ENCODE assay signal across 1 cellular context in the genomic region with DNA sequence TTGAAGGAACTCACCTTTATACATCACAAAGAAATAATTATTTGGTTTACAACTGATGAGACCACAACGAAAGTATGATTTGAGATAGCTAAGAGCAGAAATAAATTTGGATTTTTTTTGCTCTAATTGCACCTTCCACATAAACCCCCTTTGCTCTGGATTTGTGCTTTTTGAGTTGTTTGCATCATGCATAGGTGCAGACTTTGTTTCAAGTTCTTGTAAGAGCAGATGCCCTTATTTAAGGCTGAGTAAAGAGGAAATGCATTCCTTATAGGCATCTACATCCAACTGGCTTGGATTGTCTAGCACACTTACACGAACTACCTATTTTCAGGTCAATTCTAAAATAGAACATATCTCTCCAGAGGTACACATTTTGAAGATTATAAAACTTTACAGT.
TF ChIP-seq lines count a peak whose summit lies in the region.

No MANE protein-coding gene starts in this region.

TF ChIP-seq in GM23338, 12 proteins besides CTCF, POLR2A, EP300 and RAD21 (continued from another document):
- TF ChIP-seq ETS1 (IDR thresholded peaks at IDR 0.05): no peak
